14 cellular contexts compared by ENCODE assay signal in genomic region chr4:98468744-98469143, GRCh38.
DNase-seq lines count a peak whose midpoint lies in the region; ATAC-seq and TF ChIP-seq lines count a peak whose summit lies in the region.
"Had no signal": no experiment of that assay in that cellular context is flagged by ENCODE, and none has a peak within 500 bp of the region (broad histone marks: within the 10 kb centered on the region; RNA-seq: fewer than 3 reads in every experiment).

No MANE protein-coding gene starts in this region.

- no peak overlapping the region for H4K5ac ChIP-seq in mesendoderm (ENCODE audit: low read length)

- intact Hi-C loops in heart left ventricle (cut with DNase I) = loop anchor here in 8 of 10 donors (5.0 to 10.0 kb wide), 11 partner anchors 156 to 996 kb away; partner anchors contain the start of gene TSPAN5 (in 1 of the 8)
- intact Hi-C loops in Right ventricle myocardium inferior (cut with DNase I) = loop anchor here (5.0 kb wide), 1 partner anchor 939 kb away; no protein-coding TSS in a partner anchor
- intact Hi-C loops in thyroid gland (cut with DNase I) = loop anchor here (10.0 kb wide), 1 partner anchor 466 kb away; no protein-coding TSS in a partner anchor

- peak overlapping the region; percentile 29 for H3K4ac ChIP-seq in mesendoderm (ENCODE audit: low read depth, low read length)

- H3K36me3 ChIP-seq in heart left ventricle (peaks cover 0 to 3% (median 0%) of the 10 kb centered on the region in 9 donors), mesendoderm (ENCODE audit: control insufficient read depth, insufficient read depth, low read length) (no peaks in the 10 kb centered on the region), thyroid gland (no peaks in the 10 kb centered on the region)

- H3K56ac ChIP-seq in mesendoderm (ENCODE audit: low read length) = no peak overlapping the region

- peaks cover 46% of the 10 kb centered on the region for H3K4me1 Mint-ChIP-seq in activated T-cell treated with anti-CD3 and anti-CD28 coated beads, Interleukin-2, amount 50 U/mL, for 24 hours (ENCODE audit: low read depth)

- H2AK5ac ChIP-seq in mesendoderm (ENCODE audit: low read length) = no peak overlapping the region

- no peak overlapping the region for H2BK5ac ChIP-seq in mesendoderm (ENCODE audit: low read length)

- TF ChIP-seq CTCF in heart left ventricle (IDR thresholded peaks at IDR 0.05) (no peak), thyroid gland (IDR thresholded peaks at IDR 0.05) (no peak)

- H2BK15ac ChIP-seq in mesendoderm (replicated peaks; ENCODE audit: low read depth) = no peak overlapping the region

- H3K27me3 ChIP-seq in heart left ventricle (no peaks in the 10 kb centered on the region), mesendoderm (ENCODE audit: insufficient read depth, low read length, poor library complexity) (no peaks in the 10 kb centered on the region), thyroid gland (no peaks in the 10 kb centered on the region)
- H3K27me3 ChIP-seq: body of pancreas, foreskin keratinocyte had no signal

- H3K9me3 ChIP-seq in heart left ventricle (no peaks in the 10 kb centered on the region), thyroid gland (no peaks in the 10 kb centered on the region)
- H3K9me3 ChIP-seq: body of pancreas had no signal

- H3K9me3 Mint-ChIP-seq in activated T-cell treated with anti-CD3 and anti-CD28 coated beads, Interleukin-2, amount 50 U/mL, for 24 hours = no peaks in the 10 kb centered on the region

- DNase-seq in heart left ventricle (peak in 3 of 5 donors; percentile 45 to 56 (median 51)), Right ventricle myocardium inferior (ENCODE audit: missing footprints) (no peak), dermis blood vessel endothelial cell (peak; percentile 77), mesendoderm (no peak), thyroid gland (peak; percentile 58), DMS114 treated with DMSO at 0.1 percent for 48 hours (lab: John Stamatoyannopoulos, UW; ENCODE audit: unreplicated experiment) (no peak)
- DNase-seq in activated T-cell treated with anti-CD3 and anti-CD28 coated beads, Interleukin-2, amount 50 U/mL, for 24 hours = no peak
- DNase-seq: foreskin keratinocyte, GF-D8, GOT3, NCI-H2081 treated with DMSO at 0.1 percent for 48 hours, T1000 had no signal

- H3K4me1 ChIP-seq in heart left ventricle (peaks cover 0 to 20% (median 10%) of the 10 kb centered on the region in 12 donors), mesendoderm (ENCODE audit: control insufficient read depth, low read depth, low read length) (no peaks in the 10 kb centered on the region), thyroid gland (peaks cover 11 to 18% of the 10 kb centered on the region in 2 donors)

- H3K4me2 ChIP-seq in mesendoderm (ENCODE audit: low read length) = no peak overlapping the region

- H3K79me1 ChIP-seq in mesendoderm (ENCODE audit: low read length) = no peaks in the 10 kb centered on the region

- H3K27me3 Mint-ChIP-seq in activated T-cell treated with anti-CD3 and anti-CD28 coated beads, Interleukin-2, amount 50 U/mL, for 24 hours = no peaks in the 10 kb centered on the region

- no peak overlapping the region for H3K4me3 Mint-ChIP-seq in activated T-cell treated with anti-CD3 and anti-CD28 coated beads, Interleukin-2, amount 50 U/mL, for 24 hours

- no peak for TF ChIP-seq POLR2A in heart left ventricle (IDR thresholded peaks at IDR 0.05)
- no peak for TF ChIP-seq POLR2A in thyroid gland (IDR thresholded peaks at IDR 0.05)

- H3K27ac ChIP-seq in heart left ventricle (peak overlapping the region in 2 of 12 donors; percentile 12 to 46), mesendoderm (ENCODE audit: low read depth, low read length) (no peak overlapping the region), thyroid gland (peak overlapping the region; percentile 49 to 66 (median 57))
- H3K27ac ChIP-seq: body of pancreas, foreskin keratinocyte had no signal

- no peak overlapping the region for H2BK120ac ChIP-seq in mesendoderm (ENCODE audit: low read depth, low read length)

- no peak overlapping the region for H3K9ac ChIP-seq in mesendoderm (ENCODE audit: low read length)

- 32 to 54% (median 39%) methylated on average over 6 of the region's 6 CpGs for WGBS in heart left ventricle, 4 donors
- WGBS in mesendoderm (ENCODE audit: extremely low coverage, insufficient coverage, low lambda C conversion rate) = no CpG with 5 or more reads among the region's 6 CpGs
- 9 to 19% methylated on average over 6 of the region's 6 CpGs for WGBS in thyroid gland, 2 donors

- ATAC-seq in heart left ventricle (peak in 2 of 4 donors; percentile 33 to 57), Right ventricle myocardium inferior (no peak), GM19023 (IDR thresholded peaks at IDR 0.05; ENCODE audit: unreplicated experiment) (no peak)
- ATAC-seq: foreskin keratinocyte had no signal

- H3K27ac Mint-ChIP-seq in activated T-cell treated with anti-CD3 and anti-CD28 coated beads, Interleukin-2, amount 50 U/mL, for 24 hours = no peak overlapping the region

- no peak overlapping the region for H3K18ac ChIP-seq in mesendoderm (ENCODE audit: low read length)

- H3K4me3 ChIP-seq in heart left ventricle (no peak overlapping the region), mesendoderm (ENCODE audit: low read length) (no peak overlapping the region), thyroid gland (replicated peaks in 1 of 3) (no peak overlapping the region)
- H3K4me3 ChIP-seq: body of pancreas had no signal

- no peak overlapping the region for H3K23ac ChIP-seq in mesendoderm (ENCODE audit: low read length)

- no peaks in the 10 kb centered on the region for H3K79me2 ChIP-seq in mesendoderm (ENCODE audit: control insufficient read depth, insufficient read depth, low read length)

- peaks cover 41% of the 10 kb centered on the region for H3K36me3 Mint-ChIP-seq in activated T-cell treated with anti-CD3 and anti-CD28 coated beads, Interleukin-2, amount 50 U/mL, for 24 hours (ENCODE audit: low read depth)

- H4K8ac ChIP-seq in mesendoderm (ENCODE audit: low read depth, low read length) = peak overlapping the region; percentile 14

Comparison
In these comparisons a context has a peak if more than half of its experiments do, and no peak if none do; other contexts are left out.
1. DNase-seq: peak in heart left ventricle (3 of 5), dermis blood vessel endothelial cell (single experiment) and thyroid gland (2 of 2); none in Right ventricle myocardium inferior (single experiment), mesendoderm (single experiment), DMS114 treated with DMSO at 0.1 percent for 48 hours (single experiment) and activated T-cell treated with anti-CD3 and anti-CD28 coated beads, Interleukin-2, amount 50 U/mL, for 24 hours (single experiment).